ENCODE assay signal across 8 cellular contexts in the genomic region with DNA sequence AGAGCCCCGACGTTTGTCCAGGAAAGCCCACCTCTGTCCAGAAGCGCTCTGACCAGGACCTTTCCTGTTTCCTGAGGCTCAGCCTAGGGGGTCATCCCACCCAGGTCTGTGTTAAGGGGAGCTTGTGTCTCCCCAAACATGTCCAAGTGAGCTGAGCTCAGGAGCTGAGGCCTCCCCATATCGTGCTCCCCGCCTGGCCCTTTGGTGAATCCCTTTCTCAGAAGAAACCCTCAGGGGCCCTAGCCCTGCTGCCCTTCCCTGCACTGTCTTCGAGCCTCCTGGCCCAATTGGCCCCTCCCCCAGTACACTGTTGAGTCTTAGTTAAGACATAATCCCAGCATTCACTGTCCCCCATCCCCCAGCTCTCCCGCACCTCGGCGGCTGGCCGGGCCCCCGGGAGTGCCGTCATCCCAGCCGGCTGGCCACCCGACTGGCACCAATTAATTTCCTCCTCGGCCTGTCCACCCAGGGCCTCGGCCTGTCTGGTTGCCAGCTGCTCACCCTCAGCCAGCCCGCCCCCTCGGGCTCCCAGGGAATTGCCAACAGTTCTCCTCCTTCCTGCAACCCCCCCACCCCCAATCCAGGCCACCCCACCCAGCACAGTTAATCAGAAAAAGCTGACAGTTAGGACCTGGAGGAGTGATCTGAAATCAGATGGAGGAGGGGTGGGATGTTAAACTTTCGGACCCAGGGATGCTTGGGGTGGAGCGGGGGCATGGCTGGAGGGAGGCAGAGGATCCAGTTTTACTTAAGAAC. TPM values are rescaled to one million over a fixed set of nuclear protein-coding genes. Genes with fewer than 3 reads are reported as not detected.
DNase-seq lines count a peak whose midpoint lies in the region; ATAC-seq and TF ChIP-seq lines count a peak whose summit lies in the region.

No MANE protein-coding gene starts in this region.

- no peak for ATAC-seq in CD8-positive, alpha-beta T cell
- ATAC-seq in GM21717 (IDR thresholded peaks at IDR 0.05; ENCODE audit: unreplicated experiment), result no peak

- POLR2A ChIA-PET in CD8-positive, alpha-beta T cell (lab: Charles Lee), result interaction anchor here (1.0 to 10.1 kb wide), 7 partner anchors 9 to 68 kb away, joined by 3 to 246 read pairs (median 7); a partner anchor contains a TSS

- TF ChIP-seq CTCF in CD8-positive, alpha-beta T cell (IDR thresholded peaks at IDR 0.05), result no peak
- TF ChIP-seq CTCF in brain microvascular endothelial cell (IDR thresholded peaks at IDR 0.05; ENCODE audit: low read depth, low read length, missing control alignments) (no peak), sigmoid colon (IDR thresholded peaks at IDR 0.05) (no peak)

- in situ Hi-C loops in brain microvascular endothelial cell (cut with HindIII; ENCODE audit: low pct_ligation_motif_present, low sequenced_read_pairs), result no loop called here

- intact Hi-C loops in CD8-positive, alpha-beta T cell (cut with DNase I, micrococcal nuclease), result loop anchor here (1.0 kb wide), 2 partner anchors 8 to 9 kb away; no protein-coding TSS in a partner anchor
- intact Hi-C loops in sigmoid colon (cut with DNase I), result loop anchor here (5.0 kb wide), 1 partner anchor 684 kb away; no protein-coding TSS in a partner anchor

- peaks cover 66% of the 10 kb centered on the region for H3K4me1 Mint-ChIP-seq in CD8-positive, alpha-beta T cell (ENCODE audit: low read depth)

- peak overlapping the region; percentile 58 for H3K4me3 ChIP-seq in CD8-positive, alpha-beta T cell (ENCODE audit: low read depth, low read length)
- H3K4me3 ChIP-seq in HUES6 (ENCODE audit: low read depth, low read length) (peak overlapping the region; percentile 65), brain microvascular endothelial cell (ENCODE audit: low read depth, low read length) (peak overlapping the region; percentile 17), iPS-18a (ENCODE audit: low read length) (peak overlapping the region; percentile 79), sigmoid colon (peak overlapping the region; percentile 25 to 47 (median 44))

- peak in 5 of 7 experiments; percentile 28 to 63 (median 36) for DNase-seq in CD8-positive, alpha-beta T cell
- DNase-seq in SW480 (ENCODE audit: low spot score), result peak; percentile 74
- DNase-seq in brain microvascular endothelial cell, result peak; percentile 66
- peak; percentile 90 for DNase-seq in sigmoid colon
- DNase-seq in DMS114 treated with DMSO at 0.1 percent for 48 hours (lab: John Stamatoyannopoulos, UW; ENCODE audit: unreplicated experiment), result no peak

- peak in 1 of 4 donors; percentile 9 for TF ChIP-seq EP300 in sigmoid colon (IDR thresholded peaks at IDR 0.05)

- H3K9ac ChIP-seq in HUES6 (ENCODE audit: low read length) (peak overlapping the region; percentile 98), iPS-18a (ENCODE audit: low read length) (peak overlapping the region; percentile 92)

- no peaks in the 10 kb centered on the region for H3K36me3 Mint-ChIP-seq in CD8-positive, alpha-beta T cell

- H3K36me3 ChIP-seq in CD8-positive, alpha-beta T cell (ENCODE audit: insufficient read depth, low read length), result no peaks in the 10 kb centered on the region
- H3K36me3 ChIP-seq in HUES6 (ENCODE audit: control insufficient read depth, insufficient read depth, low read length) (no peaks in the 10 kb centered on the region), brain microvascular endothelial cell (replicated peaks) (no peaks in the 10 kb centered on the region), iPS-18a (ENCODE audit: control insufficient read depth, low read depth, low read length) (no peaks in the 10 kb centered on the region), sigmoid colon (no peaks in the 10 kb centered on the region)

- H3K27me3 Mint-ChIP-seq in CD8-positive, alpha-beta T cell (ENCODE audit: low read depth), result no peaks in the 10 kb centered on the region

- TF ChIP-seq POLR2A in sigmoid colon (IDR thresholded peaks at IDR 0.05), result no peak

- H3K4me3 Mint-ChIP-seq in CD8-positive, alpha-beta T cell, result peak overlapping the region; percentile 85

- peak overlapping the region; percentile 96 for H3K27ac Mint-ChIP-seq in CD8-positive, alpha-beta T cell

- H3K9me3 Mint-ChIP-seq in CD8-positive, alpha-beta T cell, result no peaks in the 10 kb centered on the region

- H3K4me1 ChIP-seq in CD8-positive, alpha-beta T cell (ENCODE audit: insufficient read depth, low read length), result peaks cover 75% of the 10 kb centered on the region
- H3K4me1 ChIP-seq in HUES6 (ENCODE audit: control insufficient read depth, insufficient read depth, low read length), result peaks cover 41% of the 10 kb centered on the region
- H3K4me1 ChIP-seq in iPS-18a (ENCODE audit: control insufficient read depth, low read depth, low read length), result peaks cover 36% of the 10 kb centered on the region
- H3K4me1 ChIP-seq in sigmoid colon, result peaks cover 0 to 47% (median 37%) of the 10 kb centered on the region in 4 donors

- 5 to 9% methylated on average over 20 of the region's 20 CpGs for WGBS in sigmoid colon, 2 donors

- CTCF ChIA-PET in CD8-positive, alpha-beta T cell (lab: Charles Lee), result interaction anchor here (0.7 to 11.9 kb wide), 8 partner anchors 9 to 52 kb away, joined by 3 to 118 read pairs (median 6); no protein-coding TSS in a partner anchor

- H3K27me3 ChIP-seq in CD8-positive, alpha-beta T cell (ENCODE audit: insufficient read depth, low read length), result no peaks in the 10 kb centered on the region
- H3K27me3 ChIP-seq in HUES6 (ENCODE audit: control insufficient read depth, insufficient read depth, low read length) (no peaks in the 10 kb centered on the region), brain microvascular endothelial cell (replicated peaks) (no peaks in the 10 kb centered on the region), iPS-18a (ENCODE audit: control insufficient read depth, insufficient read depth, low read length) (no peaks in the 10 kb centered on the region), sigmoid colon (no peaks in the 10 kb centered on the region)

- H3K27ac ChIP-seq in CD8-positive, alpha-beta T cell (ENCODE audit: low read depth, low read length), result peak overlapping the region; percentile 68
- peak overlapping the region; percentile 96 for H3K27ac ChIP-seq in HUES6 (ENCODE audit: low read depth, low read length)
- peak overlapping the region; percentile 72 for H3K27ac ChIP-seq in brain microvascular endothelial cell
- peak overlapping the region; percentile 95 for H3K27ac ChIP-seq in iPS-18a (ENCODE audit: low read length)
- peak overlapping the region; percentile 91 to 94 (median 94) for H3K27ac ChIP-seq in sigmoid colon

- no peaks in the 10 kb centered on the region for H3K9me3 ChIP-seq in CD8-positive, alpha-beta T cell (ENCODE audit: low read length)
- H3K9me3 ChIP-seq in HUES6 (ENCODE audit: control insufficient read depth, insufficient read depth, low read depth, low read length), result no peaks in the 10 kb centered on the region
- no peaks in the 10 kb centered on the region for H3K9me3 ChIP-seq in iPS-18a (ENCODE audit: control insufficient read depth, low read depth, low read length)
- H3K9me3 ChIP-seq in sigmoid colon, result no peaks in the 10 kb centered on the region

RNA-seq across cellular contexts. Expression of a gene that starts 13.6 kb away (rescaled TPM):
- total RNA-seq in CD8-positive, alpha-beta T cell, result 100 to 1,000 TPM; 223 to 229 TPM
- 100 to 1,000 TPM in 2 of 4 donors, 10 to 100 TPM in 2; 30.3 to 215 (median 85.6) TPM for total RNA-seq in sigmoid colon
- polyA plus RNA-seq in sigmoid colon, result 100 to 1,000 TPM in 2 of 3 donors, 10 to 100 TPM in 1; 62.9 to 163 (median 138) TPM

RNA-seq across cellular contexts. Expression of a gene that starts 13.6 kb away (rescaled TPM):
- total RNA-seq in CD8-positive, alpha-beta T cell, result 10 to 100 TPM; 35.7 to 37.5 TPM
- 10 to 100 TPM; 65.3 to 87.0 (median 76.8) TPM for total RNA-seq in sigmoid colon
- 100 to 1,000 TPM in 1 of 3 donors, 10 to 100 TPM in 2; 63.1 to 127 (median 64.0) TPM for polyA plus RNA-seq in sigmoid colon

RNA-seq across cellular contexts. Expression of a gene that starts 45.7 kb away (rescaled TPM):
- 10 to 100 TPM; 16.8 to 20.8 TPM for total RNA-seq in CD8-positive, alpha-beta T cell
- total RNA-seq in sigmoid colon, result 10 to 100 TPM in 3 of 4 donors, 1 to 10 TPM in 1; 8.1 to 20.5 (median 17.3) TPM
- 10 to 100 TPM; 15.0 to 67.2 (median 26.4) TPM for polyA plus RNA-seq in sigmoid colon

RNA-seq across cellular contexts. Expression of a gene that starts 47.2 kb away (rescaled TPM):
- total RNA-seq in CD8-positive, alpha-beta T cell, result 10 to 100 TPM; 76.4 to 77.2 TPM
- total RNA-seq in sigmoid colon, result 10 to 100 TPM; 17.4 to 25.8 (median 21.9) TPM
- 10 to 100 TPM in 2 of 3 donors, 1 to 10 TPM in 1; 6.7 to 48.6 (median 10.2) TPM for polyA plus RNA-seq in sigmoid colon

Comparison
In these comparisons a context has a peak if more than half of its experiments do, and no peak if none do; other contexts are left out.
1. H3K4me3 ChIP-seq: peak in every context shown above with its lines; median percentile 79 in iPS-18a; 65 in HUES6; 58 in CD8-positive, alpha-beta T cell; 44 in sigmoid colon; 17 in brain microvascular endothelial cell.